34 cellular contexts compared by ENCODE assay signal in the genomic region with DNA sequence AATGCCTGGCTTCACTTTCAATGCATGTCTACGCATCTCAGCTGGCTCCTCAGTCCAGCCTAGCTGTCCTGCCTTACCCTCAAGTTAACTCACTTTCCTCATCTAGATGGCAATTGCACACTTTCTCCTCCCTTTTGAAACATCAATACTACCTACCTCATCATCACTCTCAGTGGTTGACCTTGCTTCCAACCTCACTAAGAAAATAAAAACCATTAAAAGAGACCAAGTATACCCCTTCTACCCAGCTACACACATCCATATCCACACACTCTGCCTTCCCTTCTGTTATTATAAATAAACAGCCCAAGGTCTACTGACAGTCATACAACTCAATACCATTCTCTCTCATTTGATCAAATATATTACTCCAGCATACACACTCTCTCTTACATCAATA.
"Had no signal": no experiment of that assay in that cellular context is flagged by ENCODE, and none has a peak within 500 bp of the region (broad histone marks: within the 10 kb centered on the region; RNA-seq: fewer than 3 reads in every experiment).

No MANE protein-coding gene starts in this region.

- H3K27ac ChIP-seq: PC-9, RWPE1, SJCRH30, SK-N-MC had no signal

- H3K9me3 ChIP-seq: MG63, SJCRH30 had no signal

- ATAC-seq: K562, Panc1, Right ventricle myocardium inferior, SK-N-SH treated with all-trans-retinoic acid at 6 μM for 48 hours had no signal

- H3K4me2 ChIP-seq: PC-9 had no signal

- H3K27me3 ChIP-seq: MG63, SJCRH30 had no signal

- H2AFZ ChIP-seq: PC-9 had no signal

- H3K36me3 ChIP-seq: MG63 had no signal

- DNase-seq: Kasumi-1, KG1, MG63, NCI-H1048, NCI-H1092 treated with DMSO at 0.1 percent for 48 hours, NCI-H1105 treated with DMSO at 0.1 percent for 48 hours, NCI-H1417, NCI-H1436, NCI-H146, NCI-H1694, NCI-H187, NCI-H1930, NCI-H2029 treated with DMSO at 0.1 percent for 48 hours, NCI-H2081 treated with DMSO at 0.1 percent for 48 hours, NCI-H2107, NCI-H2171 treated with DMSO at 0.1 percent for 48 hours, NCI-H2227 treated with DMSO at 0.1 percent for 48 hours, NCI-H446 treated with DMSO at 0.1 percent for 48 hours, NCI-H510A, NCI-H524, NCI-H526, NCI-H69, NCI-H748 treated with DMSO at 0.1 percent for 48 hours, NCI-H82, PC-9, SHP77, SIG-M5, SJCRH30 had no signal

- H3K4me3 ChIP-seq: K562, MG63, PC-9, SJCRH30, SK-N-MC had no signal

- H3K4me1 ChIP-seq: SJCRH30 had no signal
